7 cellular contexts compared by ENCODE assay signal in the genomic region with DNA sequence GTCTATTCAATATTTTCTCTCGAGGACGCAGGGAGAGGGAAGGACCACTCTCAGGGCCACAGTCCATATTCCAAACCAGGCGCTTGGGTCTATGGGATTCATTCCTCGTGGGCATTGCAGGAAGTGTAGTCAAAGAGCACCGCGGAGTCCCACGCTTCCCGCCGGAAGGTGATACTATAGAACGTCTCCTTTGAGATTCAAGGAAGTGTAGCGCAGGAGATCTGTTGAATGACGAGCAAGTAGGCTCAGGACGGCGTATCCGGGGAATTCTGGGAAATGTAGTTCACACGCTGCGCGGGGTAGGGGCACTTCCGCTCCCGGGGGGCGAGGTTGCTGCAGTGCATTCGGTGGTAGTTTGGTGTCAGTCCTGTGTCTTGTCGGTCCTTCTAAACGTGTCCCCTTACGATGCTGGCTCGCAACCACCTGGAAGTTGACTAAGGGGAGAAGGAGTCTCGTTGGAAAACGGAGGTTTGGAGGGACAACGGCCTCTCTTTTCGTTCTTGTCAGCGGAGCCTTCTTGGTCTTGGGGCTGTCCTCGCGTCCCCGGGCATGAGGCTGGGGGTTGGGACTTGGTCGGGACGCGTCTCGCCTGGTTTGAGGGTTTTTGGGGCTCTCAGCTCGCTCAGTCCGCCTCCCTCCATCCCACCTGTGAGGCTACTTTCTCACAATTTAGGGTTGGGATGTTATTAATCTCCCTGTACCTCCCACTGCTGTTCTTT. TPM values are rescaled to one million over a fixed set of nuclear protein-coding genes. Genes with fewer than 3 reads are reported as not detected.
DNase-seq lines count a peak whose midpoint lies in the region; ATAC-seq, FAIRE-seq and TF ChIP-seq lines count a peak whose summit lies in the region.

TSS of gene ZNF284 (plus strand) at position 336 of the 719 bp plus-strand sequence. CDS start 4,231 bp downstream, outside the sequence.

- no peaks in the 10 kb centered on the region for H3K9me1 ChIP-seq in keratinocyte (ENCODE audit: control insufficient read depth, extremely low read depth, insufficient read depth, low read length)

- H3K4me3 ChIP-seq in keratinocyte (ENCODE audit: control insufficient read depth in 2 of 3, extremely low read depth in 1 of 3, insufficient read depth in 2 of 3, low read depth in 1 of 3, low read length in 3 of 3) = peak within 1 kb of the TSS; percentile 54 to 97 (median 96)

- H2AFZ ChIP-seq in keratinocyte (ENCODE audit: control insufficient read depth, low read length) = peak within 1 kb of the TSS; percentile 100

- H3K36me3 ChIP-seq in keratinocyte (ENCODE audit: control insufficient read depth in 2 of 2, extremely low read depth in 1 of 2, insufficient read depth in 2 of 2, low read length in 2 of 2) = peaks cover 0 to 4% of the 10 kb centered on the region in 2 experiments

- peaks cover 16% of the 10 kb centered on the region for H3K4me1 ChIP-seq in keratinocyte (ENCODE audit: control insufficient read depth, extremely low read depth, insufficient read depth, low read length)

- dilution Hi-C loops in keratinocyte (cut with MboI; ENCODE audit: extremely low pct_ligation_motif_present, low sequenced_read_pairs) = no loop called here

- TF ChIP-seq CTCF in keratinocyte (optimal IDR thresholded peaks at IDR 0.05 in 1 of 3, IDR thresholded peaks at IDR 0.05 in 1 of 3, conservative IDR thresholded peaks at IDR 0.05 in 1 of 3; ENCODE audit: extremely low read depth in 1 of 3, insufficient read depth in 2 of 3, low read length in 3 of 3) = no peak

- peaks cover 9% of the 10 kb centered on the region for H3K79me2 ChIP-seq in keratinocyte (ENCODE audit: control insufficient read depth, insufficient read depth, low read length)

- no peaks in the 10 kb centered on the region for H4K20me1 ChIP-seq in keratinocyte (ENCODE audit: control insufficient read depth, extremely low read depth, insufficient read depth, low read length)

- peak within 1 kb of the TSS; percentile 64 for H3K27ac ChIP-seq in keratinocyte (ENCODE audit: control insufficient read depth, insufficient read depth, low read length)

- peak; percentile 90 for DNase-seq in NCI-H2196 (lab: John Stamatoyannopoulos, UW; ENCODE audit: unreplicated experiment)
- peak; percentile 96 for DNase-seq in cerebellar cortex (ENCODE audit: low spot score)
- peak; percentile 41 for DNase-seq in keratinocyte (ENCODE audit: low read depth, low spot score)
- DNase-seq in stimulated activated CD4-positive, alpha-beta T cell treated with anti-CD3 and anti-CD28 coated beads, Interleukin-12 subunit alpha, Interleukin-12 subunit beta, amount 100 ng/mL, for 4 hours = peak; percentile 77

- peak; percentile 93 for FAIRE-seq in keratinocyte (lab: Jason Lieb, UNC)

- peak within 1 kb of the TSS; percentile 98 for H3K4me2 ChIP-seq in keratinocyte (ENCODE audit: control insufficient read depth, extremely low read depth, insufficient read depth, low read depth, low read length)

- H3K9me3 ChIP-seq in keratinocyte (ENCODE audit: control insufficient read depth, low read depth, low read length) = no peaks in the 10 kb centered on the region

- peak within 1 kb of the TSS; percentile 62 for H3K9ac ChIP-seq in keratinocyte (ENCODE audit: control insufficient read depth, extremely low read depth, insufficient read depth, low read length)

- ATAC-seq in GM18511 (IDR thresholded peaks at IDR 0.05; ENCODE audit: unreplicated experiment) = peak; percentile 99
- ATAC-seq in HG03045 (IDR thresholded peaks at IDR 0.05; ENCODE audit: unreplicated experiment) = peak; percentile 81
- ATAC-seq in activated CD4-positive, CD25-positive, alpha-beta regulatory T cell treated with anti-CD3 and anti-CD28 coated beads, Interleukin-2, amount 50 U/mL, for 24 hours = peak; percentile 99 to 100

- no peaks in the 10 kb centered on the region for H3K27me3 ChIP-seq in keratinocyte (ENCODE audit: control insufficient read depth, extremely low read depth, insufficient read depth, low read length)

RNA-seq across cellular contexts. Expression of gene ZNF284, which starts in this region (rescaled TPM):
- 2.1 to 3.0 TPM (median 2.6 TPM) in 3 replicates for polyA plus RNA-seq in keratinocyte
- 2.0 TPM for polyA plus RNA-seq in keratinocyte (2011; ENCODE audit: low read depth)
- polyA plus RNA-seq in keratinocyte (2011; cell fraction: cytosol; rRNA removed) = 0.65 and 1.3 TPM in 2 replicates
- 5.8 and 7.3 TPM in 2 replicates for polyA plus RNA-seq in keratinocyte (2011; cell fraction: nucleus; rRNA removed)
- polyA plus RNA-seq in keratinocyte (2012; ENCODE audit: low replicate concordance) = 1.9 and 2.0 TPM in 2 replicates
- 1.1 to 5.0 TPM (median 3.9 TPM) in 3 replicates for polyA minus RNA-seq in keratinocyte
- 2.5 TPM for polyA minus RNA-seq in keratinocyte (2011; cell fraction: cytosol; rRNA and poly(A)+ RNA removed)
- 3.5 and 6.4 TPM in 2 replicates for polyA minus RNA-seq in keratinocyte (2011; cell fraction: nucleus; rRNA and poly(A)+ RNA removed)

Comparison
In these comparisons a context has a peak if more than half of its experiments do, and no peak if none do; other contexts are left out.
1. Peak in every context shown above with its lines: DNase-seq, ATAC-seq, H3K4me3 ChIP-seq and H3K27ac ChIP-seq.
2. DNase-seq: peak in every context shown above with its lines; median percentile 96 in cerebellar cortex; 90 in NCI-H2196; 77 in stimulated activated CD4-positive, alpha-beta T cell treated with anti-CD3 and anti-CD28 coated beads, Interleukin-12 subunit alpha, Interleukin-12 subunit beta, amount 100 ng/mL, for 4 hours; 41 in keratinocyte.